1 cellular context compared by ENCODE assay signal in the genomic region with DNA sequence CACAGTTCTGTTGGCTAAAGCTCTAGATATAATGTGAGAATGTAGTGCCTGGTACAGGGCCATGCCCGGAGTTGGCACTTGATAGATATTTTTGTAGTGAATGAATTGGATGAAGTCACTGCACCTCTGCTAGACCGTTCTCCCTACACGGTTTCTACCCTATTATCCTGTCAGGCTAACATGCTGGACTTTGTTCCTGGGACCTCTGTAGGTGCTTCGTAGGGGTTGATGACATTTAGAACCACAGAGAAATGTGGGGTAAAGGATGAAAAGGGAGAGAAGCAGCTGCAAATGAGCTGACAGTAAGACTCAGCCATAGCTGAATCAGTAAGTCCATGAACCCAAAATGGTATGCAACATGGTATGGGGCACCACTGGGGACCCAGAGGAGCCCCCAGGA.
TF ChIP-seq lines count a peak whose summit lies in the region.

No MANE protein-coding gene starts in this region.

TF ChIP-seq in liver, 16 proteins besides CTCF, POLR2A, EP300 and RAD21 (continued from another document):
- TF ChIP-seq, protein P1, sequence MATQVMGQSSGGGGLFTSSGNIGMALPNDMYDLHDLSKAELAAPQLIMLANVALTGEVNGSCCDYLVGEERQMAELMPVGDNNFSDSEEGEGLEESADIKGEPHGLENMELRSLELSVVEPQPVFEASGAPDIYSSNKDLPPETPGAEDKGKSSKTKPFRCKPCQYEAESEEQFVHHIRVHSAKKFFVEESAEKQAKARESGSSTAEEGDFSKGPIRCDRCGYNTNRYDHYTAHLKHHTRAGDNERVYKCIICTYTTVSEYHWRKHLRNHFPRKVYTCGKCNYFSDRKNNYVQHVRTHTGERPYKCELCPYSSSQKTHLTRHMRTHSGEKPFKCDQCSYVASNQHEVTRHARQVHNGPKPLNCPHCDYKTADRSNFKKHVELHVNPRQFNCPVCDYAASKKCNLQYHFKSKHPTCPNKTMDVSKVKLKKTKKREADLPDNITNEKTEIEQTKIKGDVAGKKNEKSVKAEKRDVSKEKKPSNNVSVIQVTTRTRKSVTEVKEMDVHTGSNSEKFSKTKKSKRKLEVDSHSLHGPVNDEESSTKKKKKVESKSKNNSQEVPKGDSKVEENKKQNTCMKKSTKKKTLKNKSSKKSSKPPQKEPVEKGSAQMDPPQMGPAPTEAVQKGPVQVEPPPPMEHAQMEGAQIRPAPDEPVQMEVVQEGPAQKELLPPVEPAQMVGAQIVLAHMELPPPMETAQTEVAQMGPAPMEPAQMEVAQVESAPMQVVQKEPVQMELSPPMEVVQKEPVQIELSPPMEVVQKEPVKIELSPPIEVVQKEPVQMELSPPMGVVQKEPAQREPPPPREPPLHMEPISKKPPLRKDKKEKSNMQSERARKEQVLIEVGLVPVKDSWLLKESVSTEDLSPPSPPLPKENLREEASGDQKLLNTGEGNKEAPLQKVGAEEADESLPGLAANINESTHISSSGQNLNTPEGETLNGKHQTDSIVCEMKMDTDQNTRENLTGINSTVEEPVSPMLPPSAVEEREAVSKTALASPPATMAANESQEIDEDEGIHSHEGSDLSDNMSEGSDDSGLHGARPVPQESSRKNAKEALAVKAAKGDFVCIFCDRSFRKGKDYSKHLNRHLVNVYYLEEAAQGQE (IDR thresholded peaks at IDR 0.05), result no peak
- TF ChIP-seq, protein P2, sequence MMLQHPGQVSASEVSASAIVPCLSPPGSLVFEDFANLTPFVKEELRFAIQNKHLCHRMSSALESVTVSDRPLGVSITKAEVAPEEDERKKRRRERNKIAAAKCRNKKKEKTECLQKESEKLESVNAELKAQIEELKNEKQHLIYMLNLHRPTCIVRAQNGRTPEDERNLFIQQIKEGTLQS (IDR thresholded peaks at IDR 0.05), result no peak
- TF ChIP-seq, protein P3, sequence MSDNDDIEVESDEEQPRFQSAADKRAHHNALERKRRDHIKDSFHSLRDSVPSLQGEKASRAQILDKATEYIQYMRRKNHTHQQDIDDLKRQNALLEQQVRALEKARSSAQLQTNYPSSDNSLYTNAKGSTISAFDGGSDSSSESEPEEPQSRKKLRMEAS (IDR thresholded peaks at IDR 0.05), result no peak
- TF ChIP-seq HNF4G (IDR thresholded peaks at IDR 0.05), result peak; percentile 12
- TF ChIP-seq FOXA1 (IDR thresholded peaks at IDR 0.05), result no peak
- TF ChIP-seq, protein P4, sequence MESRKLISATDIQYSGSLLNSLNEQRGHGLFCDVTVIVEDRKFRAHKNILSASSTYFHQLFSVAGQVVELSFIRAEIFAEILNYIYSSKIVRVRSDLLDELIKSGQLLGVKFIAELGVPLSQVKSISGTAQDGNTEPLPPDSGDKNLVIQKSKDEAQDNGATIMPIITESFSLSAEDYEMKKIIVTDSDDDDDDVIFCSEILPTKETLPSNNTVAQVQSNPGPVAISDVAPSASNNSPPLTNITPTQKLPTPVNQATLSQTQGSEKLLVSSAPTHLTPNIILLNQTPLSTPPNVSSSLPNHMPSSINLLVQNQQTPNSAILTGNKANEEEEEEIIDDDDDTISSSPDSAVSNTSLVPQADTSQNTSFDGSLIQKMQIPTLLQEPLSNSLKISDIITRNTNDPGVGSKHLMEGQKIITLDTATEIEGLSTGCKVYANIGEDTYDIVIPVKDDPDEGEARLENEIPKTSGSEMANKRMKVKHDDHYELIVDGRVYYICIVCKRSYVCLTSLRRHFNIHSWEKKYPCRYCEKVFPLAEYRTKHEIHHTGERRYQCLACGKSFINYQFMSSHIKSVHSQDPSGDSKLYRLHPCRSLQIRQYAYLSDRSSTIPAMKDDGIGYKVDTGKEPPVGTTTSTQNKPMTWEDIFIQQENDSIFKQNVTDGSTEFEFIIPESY (IDR thresholded peaks at IDR 0.05), result no peak
- no peak for TF ChIP-seq TAF1 (conservative IDR thresholded peaks at IDR 0.05)
- TF ChIP-seq EGR1 (IDR thresholded peaks at IDR 0.05; ENCODE audit: low read depth in 2 of 2), result no peak
- TF ChIP-seq FOXA2 (IDR thresholded peaks at IDR 0.05), result no peak
- no peak for TF ChIP-seq NR2F2 (IDR thresholded peaks at IDR 0.05)
